In genomic region chr9:7570107-7570720, GRCh38 we compare ENCODE assay signal across 8 cellular contexts.
A peak's percentile ranks its signal among the peaks of the same experiment; 100 is the strongest.
DNase-seq lines count a peak whose midpoint lies in the region; ATAC-seq and TF ChIP-seq lines count a peak whose summit lies in the region.

No MANE protein-coding gene starts in this region.

- H3K4me1 ChIP-seq in NT2/D1 (ENCODE audit: insufficient read depth, insufficient read length) (no peaks in the 10 kb centered on the region), prostate gland (replicated peaks) (no peaks in the 10 kb centered on the region), uterus (no peaks in the 10 kb centered on the region)

- no peak overlapping the region for H3K4me3 ChIP-seq in NT2/D1 (ENCODE audit: insufficient read length, low read depth)
- H3K4me3 ChIP-seq in foreskin fibroblast (ENCODE audit: low read depth in 1 of 2, low read length in 2 of 2): no peak overlapping the region
- no peak overlapping the region for H3K4me3 ChIP-seq in prostate gland
- H3K4me3 ChIP-seq in uterus: no peak overlapping the region

- TF ChIP-seq CTCF in foreskin fibroblast (IDR thresholded peaks at IDR 0.05; ENCODE audit: low read depth, low read length) (peak; percentile 90), prostate gland (IDR thresholded peaks at IDR 0.05) (peak; percentile 58 to 79 (median 66)), uterus (IDR thresholded peaks at IDR 0.05) (peak; percentile 30 to 48 (median 38))

- intact Hi-C loops in prostate gland (cut with DNase I) (loop anchor here (5.0 kb wide), 1 partner anchor 1327 kb away; no protein-coding TSS in a partner anchor), uterus (cut with DNase I; ENCODE audit: low total_unique reads) (no loop called here)

- no peak overlapping the region for H3K9ac ChIP-seq in NT2/D1 (ENCODE audit: insufficient read length, low read depth)

- H3K27ac ChIP-seq in prostate gland: no peak overlapping the region
- no peak overlapping the region for H3K27ac ChIP-seq in uterus

- in situ Hi-C loops in Caki2 (cut with HindIII; ENCODE audit: low pct_unique_long_range_greater_than_20kb, low sequenced_read_pairs): no loop called here

- H3K27me3 ChIP-seq in NT2/D1 (ENCODE audit: insufficient read depth, insufficient read length) (no peaks in the 10 kb centered on the region), prostate gland (replicated peaks; ENCODE audit: insufficient read depth) (no peaks in the 10 kb centered on the region), uterus (no peaks in the 10 kb centered on the region)

- H3K36me3 ChIP-seq in NT2/D1 (ENCODE audit: insufficient read depth, insufficient read length, low read length) (no peaks in the 10 kb centered on the region), prostate gland (no peaks in the 10 kb centered on the region), uterus (no peaks in the 10 kb centered on the region)

- WGBS in prostate gland: 93% methylated on average over 1 of the region's 1 CpG

- TF ChIP-seq POLR2A in prostate gland (IDR thresholded peaks at IDR 0.05): no peak
- no peak for TF ChIP-seq POLR2A in uterus (IDR thresholded peaks at IDR 0.05)

- peak; percentile 96 for ATAC-seq in GM19351 (IDR thresholded peaks at IDR 0.05; ENCODE audit: unreplicated experiment)
- ATAC-seq in HG03469 (IDR thresholded peaks at IDR 0.05; ENCODE audit: unreplicated experiment): peak; percentile 96

- no peaks in the 10 kb centered on the region for H3K9me3 ChIP-seq in NT2/D1 (ENCODE audit: insufficient read depth, low read length)
- H3K9me3 ChIP-seq in prostate gland: no peaks in the 10 kb centered on the region
- H3K9me3 ChIP-seq in uterus: no peaks in the 10 kb centered on the region

- DNase-seq in Caki2 (ENCODE audit: low read depth): peak; percentile 34
- peak; percentile 57 for DNase-seq in NT2/D1 (ENCODE audit: low read depth, low spot score)
- DNase-seq in activated T-cell treated with anti-CD3 and anti-CD28 coated beads, Interleukin-2, amount 50 U/mL, for 1 hour: peak; percentile 30
- DNase-seq in foreskin fibroblast: peak; percentile 1 to 64
- DNase-seq in prostate gland (ENCODE audit: low spot score): peak; percentile 27
- peak in 1 of 2 donors; percentile 15 for DNase-seq in uterus

Comparison
In these comparisons a context has a peak if more than half of its experiments do, and no peak if none do; other contexts are left out.
1. CTCF ChIP-seq: peak in every context shown above with its lines; median percentile 90 in foreskin fibroblast; 66 in prostate gland; 38 in uterus.